24 cellular contexts compared by ENCODE assay signal in genomic region chr11:61771195-61771894, GRCh38. TPM values are rescaled to one million over a fixed set of nuclear protein-coding genes. Genes with fewer than 3 reads are reported as not detected.
DNase-seq lines count a peak whose midpoint lies in the region; ATAC-seq and TF ChIP-seq lines count a peak whose summit lies in the region.
"Had no signal": no experiment of that assay in that cellular context is flagged by ENCODE, and none has a peak within 500 bp of the region (broad histone marks: within the 10 kb centered on the region; RNA-seq: fewer than 3 reads in every experiment).

No MANE protein-coding gene starts in this region.

- POLR2A ChIA-PET in PC-3 (lab: Charles Lee; ENCODE audit: unreplicated experiment) = no interaction called here
- POLR2A ChIA-PET in CD8-positive, alpha-beta memory T cell (lab: Charles Lee) = no interaction called here

- peaks cover 11% of the 10 kb centered on the region for H3K4me1 Mint-ChIP-seq in activated CD8-positive, alpha-beta memory T cell treated with anti-CD3 and anti-CD28 coated beads, Interleukin-2, amount 10 ng/mL, durations not matched to agents 7 days and 5 days
- H3K4me1 Mint-ChIP-seq in CD8-positive, alpha-beta memory T cell = peaks cover 1 to 9% (median 9%) of the 10 kb centered on the region in 3 donors

- H3K4me1 ChIP-seq in PC-3 (ENCODE audit: insufficient read depth, low read length) = no peaks in the 10 kb centered on the region
- H3K4me1 ChIP-seq in hepatocyte (ENCODE audit: insufficient read depth) = peaks cover 60% of the 10 kb centered on the region
- H3K4me1 ChIP-seq in stomach = peaks cover 47 to 83% (median 75%) of the 10 kb centered on the region in 4 donors
- peaks cover 5% of the 10 kb centered on the region for H3K4me1 ChIP-seq in CD8-positive, alpha-beta memory T cell (ENCODE audit: insufficient read depth, low read length)
- H3K4me1 ChIP-seq: gastrocnemius medialis had no signal

- intact Hi-C loops in PC-3 (cut with micrococcal nuclease) (no loop called here), stomach (cut with DNase I; ENCODE audit: low total_unique reads) (no loop called here)

- H3K9me2 ChIP-seq in PC-3 (replicated peaks; ENCODE audit: low read length) = no peaks in the 10 kb centered on the region
- H3K9me2 ChIP-seq in hepatocyte (replicated peaks; ENCODE audit: insufficient read depth) = no peaks in the 10 kb centered on the region
- H3K9me2 ChIP-seq: SK-N-SH had no signal

- no peaks in the 10 kb centered on the region for H3K9me3 ChIP-seq in PC-3 (ENCODE audit: low read length)
- no peaks in the 10 kb centered on the region for H3K9me3 ChIP-seq in hepatocyte (ENCODE audit: low read depth)
- no peaks in the 10 kb centered on the region for H3K9me3 ChIP-seq in stomach
- no peaks in the 10 kb centered on the region for H3K9me3 ChIP-seq in CD8-positive, alpha-beta memory T cell (ENCODE audit: low read length)
- H3K9me3 ChIP-seq: body of pancreas, gastrocnemius medialis, pancreas, SK-N-SH had no signal

- CTCF ChIA-PET in activated CD8-positive, alpha-beta memory T cell treated with anti-CD3 and anti-CD28 coated beads, Interleukin-2, amount 10 ng/mL, durations not matched to agents 7 days and 5 days (lab: Charles Lee) = interaction anchor here (1.9 kb wide), 2 partner anchors 20 to 24 kb away, joined by 10 to 12 read pairs; partner anchors contain the start of gene TMEM258
- CTCF ChIA-PET in PC-3 (lab: Charles Lee) = no interaction called here
- CTCF ChIA-PET in CD8-positive, alpha-beta memory T cell (lab: Charles Lee) = no interaction called here

- H4K20me1 ChIP-seq in PC-3 (ENCODE audit: low read length) (no peaks in the 10 kb centered on the region), hepatocyte (ENCODE audit: insufficient read depth, poor library complexity, severe bottlenecking) (no peaks in the 10 kb centered on the region)

- no peak overlapping the region for H3K4me2 ChIP-seq in PC-3 (ENCODE audit: low read length)
- H3K4me2 ChIP-seq in hepatocyte = no peak overlapping the region
- H3K4me2 ChIP-seq: SK-N-SH had no signal

- 89% methylated on average over 15 of the region's 15 CpGs for WGBS in hepatocyte (ENCODE audit: low lambda C conversion rate, missing lambda C conversion rate)
- 66 to 83% (median 67%) methylated on average over 13 to 15 of the region's 15 CpGs for WGBS in stomach, 5 donors

- H3K4me3 ChIP-seq in PC-3 (ENCODE audit: low read length) = no peak overlapping the region
- H3K4me3 ChIP-seq in hepatocyte = no peak overlapping the region
- H3K4me3 ChIP-seq in stomach = no peak overlapping the region
- no peak overlapping the region for H3K4me3 ChIP-seq in CD8-positive, alpha-beta memory T cell (ENCODE audit: low read length)
- H3K4me3 ChIP-seq: body of pancreas, gastrocnemius medialis, GM23248, lung, pancreas had no signal

- no peaks in the 10 kb centered on the region for H3F3A ChIP-seq in PC-3 (ENCODE audit: low read length, unreplicated experiment)

- H3K27me3 ChIP-seq in PC-3 (ENCODE audit: low read length) = no peaks in the 10 kb centered on the region
- no peaks in the 10 kb centered on the region for H3K27me3 ChIP-seq in hepatocyte
- peaks cover 0 to 10% (median 0%) of the 10 kb centered on the region in 3 donors for H3K27me3 ChIP-seq in stomach
- no peaks in the 10 kb centered on the region for H3K27me3 ChIP-seq in CD8-positive, alpha-beta memory T cell (ENCODE audit: insufficient read depth, low read length, poor library complexity, severe bottlenecking)
- H3K27me3 ChIP-seq: body of pancreas, gastrocnemius medialis, pancreas had no signal

- H2AFZ ChIP-seq in PC-3 (ENCODE audit: low read length) (no peak overlapping the region), hepatocyte (no peak overlapping the region)
- H2AFZ ChIP-seq: GM23248 had no signal

- no peaks in the 10 kb centered on the region for H3K9me3 Mint-ChIP-seq in activated CD8-positive, alpha-beta memory T cell treated with anti-CD3 and anti-CD28 coated beads, Interleukin-2, amount 10 ng/mL, durations not matched to agents 7 days and 5 days (ENCODE audit: low read depth)
- H3K9me3 Mint-ChIP-seq in CD8-positive, alpha-beta memory T cell = no peaks in the 10 kb centered on the region
- H3K9me3 Mint-ChIP-seq: T-helper 2 cell treated with Interferon-gamma antibody and Interleukin-4, amounts not matched to agents 5 μg/mL and 100 μg/mL, for 36 hours had no signal

- no peak for TF ChIP-seq EP300 in stomach (IDR thresholded peaks at IDR 0.05)

- H3K79me2 ChIP-seq in PC-3 (ENCODE audit: low read length) (no peaks in the 10 kb centered on the region), hepatocyte (peaks cover 10% of the 10 kb centered on the region)

- no TSS peak for BruUV-seq in PC-3 (replicated peaks; lab: Mats Ljungman, UMichigan)

- TF ChIP-seq POLR2A in stomach (IDR thresholded peaks at IDR 0.05) = no peak

- H3K27ac Mint-ChIP-seq in activated CD8-positive, alpha-beta memory T cell treated with anti-CD3 and anti-CD28 coated beads, Interleukin-2, amount 10 ng/mL, durations not matched to agents 7 days and 5 days = peak overlapping the region; percentile 46
- peak overlapping the region in 1 of 8 donors; percentile 70 for H3K27ac Mint-ChIP-seq in CD8-positive, alpha-beta memory T cell
- H3K27ac Mint-ChIP-seq: activated naive CD8-positive, alpha-beta T cell had no signal

- H3K27me3 Mint-ChIP-seq in activated CD8-positive, alpha-beta memory T cell treated with anti-CD3 and anti-CD28 coated beads, Interleukin-2, amount 10 ng/mL, durations not matched to agents 7 days and 5 days = peaks cover under 1% of the 10 kb centered on the region
- H3K27me3 Mint-ChIP-seq in CD8-positive, alpha-beta memory T cell = peaks cover 0 to 2% of the 10 kb centered on the region in 2 donors
- H3K27me3 Mint-ChIP-seq: activated naive CD8-positive, alpha-beta T cell had no signal

- ATAC-seq in activated CD8-positive, alpha-beta memory T cell treated with anti-CD3 and anti-CD28 coated beads, Interleukin-2, amount 10 ng/mL, durations not matched to agents 7 days and 5 days = no peak
- peak; percentile 12; the same call in 1 of the 2 replicates for ATAC-seq in PC-3
- no peak for ATAC-seq in HG02642 (IDR thresholded peaks at IDR 0.05; ENCODE audit: poor library complexity, unreplicated experiment)
- ATAC-seq: body of pancreas, esophagus mucosa, gastrocnemius medialis, pancreas had no signal

- H3K27ac ChIP-seq in PC-3 (ENCODE audit: low read length) (no peak overlapping the region), hepatocyte (peak overlapping the region; percentile 73), stomach (peak overlapping the region; percentile 89 to 95 (median 90))
- H3K27ac ChIP-seq in CD8-positive, alpha-beta memory T cell (ENCODE audit: low read depth, low read length) = no peak overlapping the region
- H3K27ac ChIP-seq: gastrocnemius medialis, GM23248 had no signal

- H3K9ac ChIP-seq in PC-3 (ENCODE audit: low read length) = no peak overlapping the region
- H3K9ac ChIP-seq: GM23248, SK-N-SH had no signal

- H3K36me3 ChIP-seq in PC-3 (ENCODE audit: low read depth, low read length) = no peaks in the 10 kb centered on the region
- H3K36me3 ChIP-seq in hepatocyte (replicated peaks; ENCODE audit: insufficient read depth, low read depth) = no peaks in the 10 kb centered on the region
- H3K36me3 ChIP-seq in stomach = peaks cover 0 to 25% (median 7%) of the 10 kb centered on the region in 4 donors
- no peaks in the 10 kb centered on the region for H3K36me3 ChIP-seq in CD8-positive, alpha-beta memory T cell (ENCODE audit: insufficient read depth, low read length)
- H3K36me3 ChIP-seq: gastrocnemius medialis, pancreas had no signal

- H3K36me3 Mint-ChIP-seq in activated CD8-positive, alpha-beta memory T cell treated with anti-CD3 and anti-CD28 coated beads, Interleukin-2, amount 10 ng/mL, durations not matched to agents 7 days and 5 days = no peaks in the 10 kb centered on the region
- H3K36me3 Mint-ChIP-seq in CD8-positive, alpha-beta memory T cell = no peaks in the 10 kb centered on the region
- H3K36me3 Mint-ChIP-seq: activated naive CD8-positive, alpha-beta T cell had no signal

- TF ChIP-seq CTCF in PC-3 (conservative IDR thresholded peaks at IDR 0.05; ENCODE audit: low read depth, low read length) (no peak), hepatocyte (IDR thresholded peaks at IDR 0.05; ENCODE audit: poor library complexity) (no peak), stomach (IDR thresholded peaks at IDR 0.05) (no peak)

- H3K4me3 Mint-ChIP-seq in activated CD8-positive, alpha-beta memory T cell treated with anti-CD3 and anti-CD28 coated beads, Interleukin-2, amount 10 ng/mL, durations not matched to agents 7 days and 5 days = no peak overlapping the region
- H3K4me3 Mint-ChIP-seq in CD8-positive, alpha-beta memory T cell = no peak overlapping the region
- H3K4me3 Mint-ChIP-seq: activated naive CD8-positive, alpha-beta T cell; T-helper 2 cell treated with Interferon-gamma antibody and Interleukin-4, amounts not matched to agents 5 μg/mL and 100 μg/mL, for 36 hours had no signal

- no peak for DNase-seq in activated CD8-positive, alpha-beta memory T cell treated with anti-CD3 and anti-CD28 coated beads, Interleukin-2, amount 10 ng/mL, durations not matched to agents 7 days and 5 days
- DNase-seq in activated CD8-positive, alpha-beta memory T cell treated with anti-CD3 and anti-CD28 coated beads for 24 hours = no peak
- DNase-seq in PC-3 = no peak
- DNase-seq in hepatocyte (ENCODE audit: low spot score) = no peak
- DNase-seq in stomach = no peak
- no peak for DNase-seq in CD8-positive, alpha-beta memory T cell
- DNase-seq in NCI-H1694 (lab: John Stamatoyannopoulos, UW) = no peak
- DNase-seq: activated CD4-positive, CD25-positive, alpha-beta regulatory T cell; body of pancreas; Calu3; effector memory CD4-positive, alpha-beta T cell; EL; gastrocnemius medialis; GM23248; NCI-H146; NCI-H2171; NCI-H524 treated with DMSO at 0.1 percent for 48 hours had no signal

RNA-seq across cellular contexts. Expression of gene MYRF, which starts 18.9 kb away (rescaled TPM):
- 1 to 10 TPM; 2.1 to 2.2 TPM for total RNA-seq in activated CD8-positive, alpha-beta memory T cell treated with anti-CD3 and anti-CD28 coated beads, Interleukin-2, amount 10 ng/mL, durations not matched to agents 7 days and 5 days
- total RNA-seq in PC-3 (2014; rRNA removed) (5.1 and 7.0 TPM in 2 replicates), hepatocyte (42.2 and 57.3 TPM in 2 replicates), stomach (100 to 1,000 TPM in 3 of 5 donors, 10 to 100 TPM in 1, 1 to 10 TPM in 1; 6.4 to 527 (median 240) TPM)
- polyA plus RNA-seq in hepatocyte (96.7 and 115 TPM in 2 replicates), stomach (10 to 100 TPM; 19.0 to 45.9 (median 20.5) TPM)
- total RNA-seq in CD8-positive, alpha-beta memory T cell = under 1 TPM; 0.70 to 0.93 TPM
- polyA plus RNA-seq in CD8-positive, alpha-beta memory T cell = 0.63 TPM
- total RNA-seq: GM23248 had no signal

RNA-seq across cellular contexts. Expression of gene TMEM258, which starts 21.1 kb away (rescaled TPM):
- total RNA-seq in activated CD8-positive, alpha-beta memory T cell treated with anti-CD3 and anti-CD28 coated beads, Interleukin-2, amount 10 ng/mL, durations not matched to agents 7 days and 5 days = 100 to 1,000 TPM; 138 to 157 TPM
- total RNA-seq in PC-3 (2014; rRNA removed) = 79.2 and 110 TPM in 2 replicates
- total RNA-seq in hepatocyte = 64.7 and 90.9 TPM in 2 replicates
- polyA plus RNA-seq in hepatocyte = 253 and 255 TPM in 2 replicates
- 10 to 100 TPM in 4 of 5 donors, not detected in 1; 24.1 to 50.3 (median 42.8) TPM for total RNA-seq in stomach
- polyA plus RNA-seq in stomach = 100 to 1,000 TPM; 184 to 274 (median 210) TPM
- 100 to 1,000 TPM; 148 to 152 TPM for total RNA-seq in CD8-positive, alpha-beta memory T cell
- polyA plus RNA-seq in CD8-positive, alpha-beta memory T cell = 258 TPM

RNA-seq across cellular contexts. Expression of gene FEN1, which starts 21.4 kb away (rescaled TPM):
- 100 to 1,000 TPM; 141 to 150 TPM for total RNA-seq in activated CD8-positive, alpha-beta memory T cell treated with anti-CD3 and anti-CD28 coated beads, Interleukin-2, amount 10 ng/mL, durations not matched to agents 7 days and 5 days
- 132 and 137 TPM in 2 replicates for total RNA-seq in PC-3 (2014; rRNA removed)
- 14.2 and 15.4 TPM in 2 replicates for total RNA-seq in hepatocyte
- 13.6 and 21.0 TPM in 2 replicates for polyA plus RNA-seq in hepatocyte
- total RNA-seq in stomach = 10 to 100 TPM in 2 of 5 donors, 1 to 10 TPM in 2, not detected in 1; 4.2 to 24.6 (median 10.4) TPM
- polyA plus RNA-seq in stomach = 10 to 100 TPM in 1 of 3 donors, 1 to 10 TPM in 2; 5.0 to 14.3 (median 10.0) TPM
- total RNA-seq in CD8-positive, alpha-beta memory T cell = 100 to 1,000 TPM; 112 to 121 TPM
- polyA plus RNA-seq in CD8-positive, alpha-beta memory T cell = 15.4 TPM

RNA-seq across cellular contexts. Expression of gene FADS1, which starts 45.5 kb away (rescaled TPM):
- total RNA-seq in activated CD8-positive, alpha-beta memory T cell treated with anti-CD3 and anti-CD28 coated beads, Interleukin-2, amount 10 ng/mL, durations not matched to agents 7 days and 5 days = 10 to 100 TPM; 33.8 to 35.4 TPM
- total RNA-seq in PC-3 (2014; rRNA removed) (79.4 and 84.4 TPM in 2 replicates), hepatocyte (151 and 159 TPM in 2 replicates), stomach (10 to 100 TPM in 4 of 5 donors, not detected in 1; 11.7 to 56.5 (median 17.3) TPM)
- polyA plus RNA-seq in hepatocyte (218 and 230 TPM in 2 replicates), stomach (1 to 10 TPM; 1.8 to 6.4 (median 4.1) TPM)
- 1 to 10 TPM; 6.3 TPM for total RNA-seq in CD8-positive, alpha-beta memory T cell
- 1.4 TPM for polyA plus RNA-seq in CD8-positive, alpha-beta memory T cell

RNA-seq across cellular contexts. Expression of gene FADS2, which starts 56.8 kb away (rescaled TPM):
- total RNA-seq in activated CD8-positive, alpha-beta memory T cell treated with anti-CD3 and anti-CD28 coated beads, Interleukin-2, amount 10 ng/mL, durations not matched to agents 7 days and 5 days = 100 to 1,000 TPM; 174 to 184 TPM
- total RNA-seq in PC-3 (2014; rRNA removed) (246 and 305 TPM in 2 replicates), hepatocyte (256 and 317 TPM in 2 replicates), stomach (10 to 100 TPM in 3 of 5 donors, 1 to 10 TPM in 1, not detected in 1; 9.6 to 15.2 (median 14.0) TPM)
- polyA plus RNA-seq in hepatocyte (277 and 356 TPM in 2 replicates), stomach (10 to 100 TPM in 1 of 3 donors, 1 to 10 TPM in 2; 3.5 to 17.1 (median 6.4) TPM)
- 1 to 10 TPM; 7.2 to 10.0 TPM for total RNA-seq in CD8-positive, alpha-beta memory T cell
- 0.98 TPM for polyA plus RNA-seq in CD8-positive, alpha-beta memory T cell

Comparison
In these comparisons a context has a peak if more than half of its experiments do, and no peak if none do; other contexts are left out.
1. H3K27ac ChIP-seq: peak in hepatocyte (single experiment) and stomach (5 of 5); none in PC-3 (single experiment) and CD8-positive, alpha-beta memory T cell (single experiment).